In the genomic region with DNA sequence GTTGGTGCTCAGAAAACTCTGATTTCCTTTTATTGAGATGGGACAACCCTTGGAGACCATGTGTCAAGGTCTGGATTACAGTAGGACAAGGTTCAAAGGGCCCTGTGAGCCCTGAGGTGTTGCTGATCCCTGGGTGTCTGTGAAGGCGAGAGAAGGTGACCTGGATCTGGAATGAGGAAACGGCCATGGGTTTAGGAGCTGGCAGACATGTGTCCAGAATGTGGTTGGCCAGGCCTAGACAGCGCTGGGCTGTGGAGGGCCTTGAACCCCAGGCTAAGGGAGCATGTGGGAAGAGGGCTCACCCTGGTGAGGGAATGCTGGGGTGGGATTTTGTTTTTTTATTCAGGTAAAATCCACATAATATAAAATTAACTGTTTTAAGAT, we compare ENCODE assay signal across 1 cellular context.
TF ChIP-seq lines count a peak whose summit lies in the region.

No MANE protein-coding gene starts in this region.

TF ChIP-seq in HepG2, 621 proteins besides CTCF, POLR2A, EP300 and RAD21:
- no peak for TF ChIP-seq ZNF772 (CRISPR knock-in tag; IDR thresholded peaks at IDR 0.05)
- TF ChIP-seq SETDB1 (CRISPR knock-in tag; IDR thresholded peaks at IDR 0.05; ENCODE audit: borderline replicate concordance): no peak
- no peak for TF ChIP-seq ZSCAN31 (CRISPR knock-in tag; IDR thresholded peaks at IDR 0.05; ENCODE audit: low read depth)
TF ChIP-seq in HepG2: peak in this region for 0.
